Comparison of ENCODE assay signal across 25 cellular contexts in the genomic region with DNA sequence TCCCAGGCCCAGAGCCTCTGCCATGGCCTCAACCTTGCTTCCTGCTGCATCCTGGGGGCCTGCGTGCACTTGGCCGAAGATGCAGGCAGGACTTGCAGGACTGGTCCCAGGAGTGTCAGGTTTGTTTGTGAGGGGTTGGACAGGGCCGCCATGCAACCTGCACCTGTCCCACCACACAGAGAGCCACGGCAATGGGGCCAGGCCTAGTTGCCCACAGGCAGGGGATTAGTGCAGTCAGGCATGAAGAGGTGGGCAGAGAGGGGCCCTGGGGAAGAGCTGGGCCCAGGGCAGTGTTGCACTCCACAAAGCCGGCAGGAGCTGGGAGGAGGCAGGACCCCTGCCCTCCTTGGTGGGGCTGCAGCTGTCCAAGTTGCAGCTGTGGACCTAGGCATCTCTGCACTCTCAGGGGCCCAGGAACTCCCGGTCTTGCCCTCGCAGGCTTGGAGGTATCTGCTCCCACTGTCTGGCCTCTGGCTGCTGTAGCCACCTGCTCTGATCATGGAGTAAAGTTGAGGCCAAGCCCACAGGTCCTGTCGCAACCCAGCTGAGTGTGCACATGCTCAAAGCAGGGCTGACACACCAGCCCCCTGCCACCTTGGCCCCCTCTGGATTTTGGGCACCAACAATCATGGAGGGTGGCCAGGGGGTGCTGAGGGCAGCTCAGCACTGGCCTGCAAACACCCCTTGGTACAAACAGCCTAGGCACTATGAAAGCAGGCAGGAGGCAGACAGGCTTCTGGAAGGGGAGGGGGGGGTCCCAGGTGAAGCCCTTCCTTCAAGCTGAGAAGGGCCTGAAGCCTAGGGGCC.
"Had no signal": no experiment of that assay in that cellular context is flagged by ENCODE, and none has a peak within 500 bp of the region (broad histone marks: within the 10 kb centered on the region; RNA-seq: fewer than 3 reads in every experiment).

No MANE protein-coding gene starts in this region.

- H3K4me1 Mint-ChIP-seq: activated B cell treated with CpG ODN at 0.5 μM for 24 hours; activated naive CD4-positive, alpha-beta T cell treated with anti-CD3 and anti-CD28 coated beads, Interleukin-2, amount 50 U/mL, for 24 hours; activated naive CD8-positive, alpha-beta T cell treated with anti-CD3 and anti-CD28 coated beads, Interleukin-2, amount 50 U/mL, for 24 hours; nephron had no signal

- DNase-seq: activated B cell treated with CpG ODN at 0.5 μM for 24 hours; activated CD4-positive, alpha-beta T cell treated with anti-CD3 and anti-CD28 coated beads, Interleukin-2, amount 50 U/mL, for 1 hour; activated CD8-positive, alpha-beta T cell treated with anti-CD3 and anti-CD28 coated beads for 36 hours; activated naive CD8-positive, alpha-beta T cell treated with anti-CD3 and anti-CD28 coated beads, Interleukin-2, amount 50 U/mL, for 24 hours; activated T-cell treated with anti-CD3 and anti-CD28 coated beads, Interleukin-2, amount 50 U/mL, for 48 hours; amygdala; cortex of kidney; esophagus squamous epithelium; foreskin melanocyte; heart right ventricle; kidney glomerular epithelial cell; right lobe of liver; stimulated activated CD4-positive, alpha-beta T cell treated with anti-CD3 and anti-CD28 coated beads, Interleukin-12 subunit alpha, Interleukin-12 subunit beta, amount 100 ng/mL, for 4 hours; stimulated activated CD4-positive, alpha-beta T cell treated with anti-CD3 and anti-CD28 coated beads, Interleukin-4, amount 100 ng/mL, for 1 hour; T-helper 1 cell; testis; transverse colon had no signal

- H3K9me3 ChIP-seq: neutrophil, right lobe of liver, testis, vagina had no signal

- H3K4me1 ChIP-seq: esophagus squamous epithelium, heart right ventricle, left lung, right lobe of liver, testis, transverse colon, vagina had no signal

- ATAC-seq: activated CD8-positive, alpha-beta T cell treated with anti-CD3 and anti-CD28 coated beads for 36 hours; activated naive CD8-positive, alpha-beta T cell treated with anti-CD3 and anti-CD28 coated beads, Interleukin-2, amount 50 U/mL, for 24 hours; heart right ventricle; left lung had no signal

- H3K27me3 ChIP-seq: esophagus squamous epithelium, heart right ventricle, left lung, neutrophil, right lobe of liver, testis, transverse colon, vagina had no signal

- H3K27ac ChIP-seq: esophagus squamous epithelium, heart right ventricle, left lung, neutrophil, right lobe of liver, skin epidermis, testis, transverse colon, vagina had no signal

- H3K4me3 ChIP-seq: esophagus squamous epithelium, heart right ventricle, left lung, right lobe of liver, skin epidermis, testis, transverse colon, vagina had no signal

- H3K36me3 Mint-ChIP-seq: activated naive CD4-positive, alpha-beta T cell treated with anti-CD3 and anti-CD28 coated beads, Interleukin-2, amount 50 U/mL, for 24 hours had no signal

- H3K27ac Mint-ChIP-seq: activated B cell treated with CpG ODN at 0.5 μM for 24 hours; activated CD8-positive, alpha-beta T cell treated with anti-CD3 and anti-CD28 coated beads for 36 hours; activated naive CD4-positive, alpha-beta T cell treated with anti-CD3 and anti-CD28 coated beads, Interleukin-2, amount 50 U/mL, for 24 hours; activated naive CD8-positive, alpha-beta T cell treated with anti-CD3 and anti-CD28 coated beads, Interleukin-2, amount 50 U/mL, for 24 hours; activated T-helper 2 cell treated with anti-CD3 and anti-CD28 coated beads, Interferon-gamma antibody, Interleukin-2, Interleukin-4, amounts not matched to agents 10 μg/mL and 5 μg/mL and 100 μg/mL, durations not matched to agents 14 hours and 24 hours and 36 hours; nephron; T-helper 2 cell treated with Interferon-gamma antibody and Interleukin-4, amounts not matched to agents 5 μg/mL and 100 μg/mL, for 36 hours had no signal

- H3K27me3 Mint-ChIP-seq: activated B cell treated with CpG ODN at 0.5 μM for 24 hours; activated CD8-positive, alpha-beta T cell treated with anti-CD3 and anti-CD28 coated beads for 36 hours; activated naive CD4-positive, alpha-beta T cell treated with anti-CD3 and anti-CD28 coated beads, Interleukin-2, amount 50 U/mL, for 24 hours; activated naive CD8-positive, alpha-beta T cell treated with anti-CD3 and anti-CD28 coated beads, Interleukin-2, amount 50 U/mL, for 24 hours had no signal

- H3K4me3 Mint-ChIP-seq: activated B cell treated with CpG ODN at 0.5 μM for 24 hours; activated CD8-positive, alpha-beta T cell treated with anti-CD3 and anti-CD28 coated beads for 36 hours; activated naive CD4-positive, alpha-beta T cell treated with anti-CD3 and anti-CD28 coated beads, Interleukin-2, amount 50 U/mL, for 24 hours; activated naive CD8-positive, alpha-beta T cell treated with anti-CD3 and anti-CD28 coated beads, Interleukin-2, amount 50 U/mL, for 24 hours; nephron; T-helper 2 cell treated with Interferon-gamma antibody and Interleukin-4, amounts not matched to agents 5 μg/mL and 100 μg/mL, for 36 hours had no signal

- H3K36me3 ChIP-seq: esophagus squamous epithelium, heart right ventricle, left lung, neutrophil, right lobe of liver, transverse colon, vagina had no signal

- H3K9me3 Mint-ChIP-seq: nephron had no signal
